In the genomic region with DNA sequence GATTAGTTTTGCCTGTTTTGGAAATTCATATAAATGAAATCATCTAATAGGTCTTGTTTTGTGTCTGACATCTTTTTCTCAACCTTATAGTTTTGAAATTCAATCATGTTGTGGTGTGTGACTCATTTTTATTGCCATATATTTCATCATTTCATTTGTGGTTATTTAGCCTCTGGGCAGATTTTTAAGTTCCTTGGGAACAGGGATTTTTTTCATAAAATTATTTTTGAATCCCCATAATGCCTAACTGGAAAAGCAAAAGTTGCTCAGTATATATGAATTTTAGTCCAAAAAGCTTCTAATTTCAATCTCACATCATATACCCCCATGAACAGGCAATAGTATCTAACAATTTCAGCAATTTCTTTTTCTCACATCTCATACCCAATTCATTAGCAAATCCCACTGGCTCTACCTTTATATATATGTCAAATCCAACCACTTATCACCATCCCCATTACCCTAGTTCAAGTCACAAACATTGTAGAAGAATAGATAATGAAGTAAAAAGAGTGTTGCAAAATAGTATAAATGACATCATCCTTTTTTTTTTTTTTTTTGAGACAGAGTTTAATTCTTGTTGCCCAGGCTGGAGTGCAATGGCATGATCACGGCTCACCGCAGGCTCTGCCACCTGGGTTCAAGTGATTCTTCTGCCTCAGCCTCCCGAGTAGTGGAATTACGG, we compare ENCODE assay signal across 16 cellular contexts. TPM values are rescaled to one million over a fixed set of nuclear protein-coding genes. Genes with fewer than 3 reads are reported as not detected.
DNase-seq lines count a peak whose midpoint lies in the region; ATAC-seq, FAIRE-seq and TF ChIP-seq lines count a peak whose summit lies in the region.
"Had no signal": no experiment of that assay in that cellular context is flagged by ENCODE, and none has a peak within 500 bp of the region (broad histone marks: within the 10 kb centered on the region; RNA-seq: fewer than 3 reads in every experiment).

No MANE protein-coding gene starts in this region.

- no peaks in the 10 kb centered on the region for H3K36me3 ChIP-seq in gastrocnemius medialis
- H3K36me3 ChIP-seq: prostate gland had no signal

- H3K4me1 ChIP-seq in gastrocnemius medialis = peaks cover 0 to 4% of the 10 kb centered on the region in 2 donors
- H3K4me1 ChIP-seq: prostate gland had no signal

- H3K9me3 ChIP-seq in gastrocnemius medialis = no peaks in the 10 kb centered on the region
- H3K9me3 ChIP-seq: prostate gland had no signal

- DNase-seq in AG09319 (ENCODE audit: extremely low read depth, low read depth) = peak; percentile 64
- peak; percentile 88 for DNase-seq in HCEC 1CT
- DNase-seq in RWPE1 (ENCODE audit: low spot score) = peak; percentile 81
- DNase-seq in fibroblast of the conjunctiva (ENCODE audit: low read depth) = peak; percentile 86
- no peak for DNase-seq in stimulated activated naive CD4-positive, alpha-beta T cell (lab: John Stamatoyannopoulos, UW)
- no peak for DNase-seq in middle frontal gyrus (ENCODE audit: extremely low spot score, low spot score)
- DNase-seq in frontal cortex (ENCODE audit: low spot score in 2 of 2) = no peak
- no peak for DNase-seq in gastrocnemius medialis

- in situ Hi-C loops in gastrocnemius medialis (cut with MboI; ENCODE audit: low sequenced_read_pairs in 4 of 4) = loop anchor here in 1 of 4 donors (10.0 kb wide), 1 partner anchor 82 kb away; no protein-coding TSS in a partner anchor

- TF ChIP-seq POLR2A in gastrocnemius medialis (IDR thresholded peaks at IDR 0.05) = no peak

- FAIRE-seq in frontal cortex (lab: Jason Lieb, UNC) = no peak
- FAIRE-seq: colon had no signal

- POLR2A ChIA-PET in RWPE1 (lab: Yijun Ruan, JAX; ENCODE audit: low non-redundant PET) = no interaction called here

- TF ChIP-seq CTCF in AG09319 (IDR thresholded peaks at IDR 0.05; ENCODE audit: low read depth, low read length) = no peak
- no peak for TF ChIP-seq CTCF in RWPE1 (conservative IDR thresholded peaks at IDR 0.05; ENCODE audit: low read depth)
- TF ChIP-seq CTCF in gastrocnemius medialis (IDR thresholded peaks at IDR 0.05 in 4 of 5, conservative IDR thresholded peaks at IDR 0.05 in 1 of 5) = no peak

- CTCF ChIA-PET in RWPE1 (lab: Yijun Ruan, JAX) = interaction anchor here (0.6 to 0.7 kb wide), 2 partner anchors 83 to 156 kb away, joined by 3 to 4 read pairs; no protein-coding TSS in a partner anchor

- H3K4me3 ChIP-seq in gastrocnemius medialis = no peak overlapping the region
- H3K4me3 ChIP-seq: hepatocyte, prostate gland had no signal

- H3K27me3 ChIP-seq in gastrocnemius medialis = no peaks in the 10 kb centered on the region
- H3K27me3 ChIP-seq: hepatocyte had no signal

- peak overlapping the region; percentile 97 for H3K27ac ChIP-seq in RWPE1
- H3K27ac ChIP-seq in gastrocnemius medialis = no peak overlapping the region
- H3K27ac ChIP-seq: hepatocyte, KMS-11, prostate gland had no signal

- intact Hi-C loops in gastrocnemius medialis (cut with DNase I; ENCODE audit: low total_unique reads) = no loop called here

- no peak for ATAC-seq in gastrocnemius medialis
- ATAC-seq: activated CD4-positive, CD25-positive, alpha-beta regulatory T cell treated with anti-CD3 and anti-CD28 coated beads, Interleukin-2, amount 50 U/mL, for 24 hours had no signal

RNA-seq across cellular contexts. Expression of gene OR6J1, which starts 2.6 kb away (rescaled TPM):
- total RNA-seq in frontal cortex = not detected
- total RNA-seq in gastrocnemius medialis = not detected
- total RNA-seq: activated T-helper 2 cell treated with anti-CD3 and anti-CD28 coated beads, Interferon-gamma antibody, Interleukin-2, Interleukin-4, amounts not matched to agents 10 μg/mL and 5 μg/mL and 100 μg/mL, durations not matched to agents 14 hours and 24 hours and 36 hours; mesenteric fat pad; prostate gland; ureter had no signal

RNA-seq across cellular contexts. Expression of gene ABHD4, which starts 48.6 kb away (rescaled TPM):
- total RNA-seq in frontal cortex (2.4 TPM), gastrocnemius medialis (10 to 100 TPM; 17.1 to 38.7 (median 27.6) TPM)

RNA-seq across cellular contexts. Expression of gene DAD1, which starts 57.7 kb away (rescaled TPM):
- total RNA-seq in frontal cortex (89.7 TPM), gastrocnemius medialis (100 to 1,000 TPM; 155 to 257 (median 209) TPM)

Comparison
In these comparisons a context has a peak if more than half of its experiments do, and no peak if none do; other contexts are left out.
1. DNase-seq: peak in AG09319 (single experiment), HCEC 1CT (single experiment), RWPE1 (single experiment) and fibroblast of the conjunctiva (single experiment); none in stimulated activated naive CD4-positive, alpha-beta T cell (0 of 6), middle frontal gyrus (single experiment), frontal cortex (0 of 2) and gastrocnemius medialis (0 of 2).